Comparison of ENCODE assay signal across 8 cellular contexts in the genomic region with DNA sequence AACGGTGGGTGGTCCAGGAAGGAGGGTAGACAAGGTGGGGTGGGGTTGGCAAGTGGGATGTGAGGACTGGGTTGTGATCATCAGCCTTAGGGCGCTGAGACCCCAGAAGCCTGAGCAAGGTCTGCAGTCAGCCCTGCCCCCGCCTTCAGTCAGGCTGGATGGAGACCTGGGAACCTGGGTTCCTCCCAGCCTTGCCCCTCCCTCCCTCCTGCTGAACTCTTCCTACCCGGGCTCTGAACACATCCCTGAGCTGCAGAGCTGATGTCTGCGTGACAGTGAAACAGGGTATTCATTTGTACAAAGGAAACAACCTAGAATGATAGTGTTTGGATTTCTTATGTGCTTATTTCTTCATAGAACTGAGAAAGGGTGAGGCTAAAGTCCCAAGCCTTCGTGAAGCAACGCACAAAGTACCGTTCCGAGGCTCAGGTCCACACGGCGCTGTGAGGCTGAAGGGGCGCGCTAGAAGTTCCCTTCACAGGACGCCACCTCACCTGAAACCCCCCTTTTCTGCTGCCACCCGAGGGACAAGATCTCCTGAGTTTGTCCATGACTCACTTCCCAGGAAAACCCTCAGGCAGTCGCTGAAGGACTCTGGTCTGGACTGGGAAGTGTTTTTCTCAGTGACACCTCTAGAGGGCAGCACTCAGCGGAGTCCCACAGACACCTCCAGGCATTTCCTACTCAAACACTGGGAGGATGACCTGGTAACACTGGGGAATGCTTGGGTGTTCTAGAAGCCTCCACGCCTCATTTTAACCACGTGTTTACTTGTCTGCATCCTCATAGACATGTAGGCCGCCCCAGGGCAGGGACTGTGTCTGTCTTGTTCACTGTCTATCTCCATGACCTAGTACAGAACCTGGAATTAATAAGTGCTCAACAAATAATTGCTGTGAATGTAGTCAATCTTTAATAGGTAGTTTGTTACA. TPM values are rescaled to one million over a fixed set of nuclear protein-coding genes. Genes with fewer than 3 reads are reported as not detected.
DNase-seq lines count a peak whose midpoint lies in the region; ATAC-seq and TF ChIP-seq lines count a peak whose summit lies in the region.

No MANE protein-coding gene starts in this region.

- H3K27me3 ChIP-seq in Panc1 (ENCODE audit: control insufficient read depth, insufficient read depth, low read length) (peaks cover 3% of the 10 kb centered on the region), trophoblast cell (ENCODE audit: insufficient read depth, low read length) (no peaks in the 10 kb centered on the region)

- peak overlapping the region; percentile 26 to 50 for H3K4me3 ChIP-seq in Panc1 (ENCODE audit: low read depth in 2 of 2, low read length in 2 of 2)
- H3K4me3 ChIP-seq in foreskin fibroblast (ENCODE audit: low read depth in 1 of 2, low read length in 2 of 2): no peak overlapping the region
- H3K4me3 ChIP-seq in trophoblast cell (ENCODE audit: low read depth, low read length): no peak overlapping the region

- peak; percentile 84 for ATAC-seq in GM18868 (IDR thresholded peaks at IDR 0.05; ENCODE audit: unreplicated experiment)
- ATAC-seq in HG03520 (IDR thresholded peaks at IDR 0.05; ENCODE audit: unreplicated experiment): peak; percentile 76
- ATAC-seq in Panc1: peak; percentile 98

- no peak overlapping the region for H4K91ac ChIP-seq in trophoblast cell (ENCODE audit: low read depth, low read length)

- H3K9me3 ChIP-seq in Panc1 (ENCODE audit: control insufficient read depth, insufficient read depth, low read depth, low read length) (no peaks in the 10 kb centered on the region), trophoblast cell (ENCODE audit: insufficient read depth, low read depth, low read length) (no peaks in the 10 kb centered on the region)

- BruUV-seq in Panc1 (replicated peaks; lab: Mats Ljungman, UMichigan): no TSS peak

- H3K23ac ChIP-seq in trophoblast cell (ENCODE audit: low read length): no peak overlapping the region

- WGBS in trophoblast cell (ENCODE audit: extremely low coverage, insufficient coverage, insufficient read length): no CpG with 5 or more reads among the region's 20 CpGs

- TF ChIP-seq CTCF in Panc1 (IDR thresholded peaks at IDR 0.05) (peak; percentile 91), foreskin fibroblast (IDR thresholded peaks at IDR 0.05; ENCODE audit: low read depth, low read length) (peak; percentile 74)

- DNase-seq in Ammon's horn (ENCODE audit: low spot score): peak; percentile 35
- peak; percentile 65 for DNase-seq in Panc1 (ENCODE audit: low read depth, low spot score)
- peak; percentile 58 to 68 for DNase-seq in activated T-cell treated with anti-CD3 and anti-CD28 coated beads, Interleukin-2, amount 50 U/mL, for 48 hours
- peak; percentile 44 to 80 for DNase-seq in foreskin fibroblast
- DNase-seq in trophoblast cell: peak; percentile 86 to 95
- DNase-seq in NCI-H2107 treated with DMSO at 0.1 percent for 48 hours (lab: John Stamatoyannopoulos, UW; ENCODE audit: unreplicated experiment): no peak

- H3K18ac ChIP-seq in trophoblast cell (ENCODE audit: low read length): no peak overlapping the region

- no peaks in the 10 kb centered on the region for H3K79me2 ChIP-seq in trophoblast cell (ENCODE audit: control insufficient read depth, insufficient read depth, low read length, poor library complexity)

- H2BK120ac ChIP-seq in trophoblast cell (ENCODE audit: insufficient read depth, low read length, poor library complexity): no peak overlapping the region

- no peak overlapping the region for H2AFZ ChIP-seq in trophoblast cell (ENCODE audit: insufficient read depth, low read length, poor library complexity)

- intact Hi-C loops in Panc1 (cut with micrococcal nuclease; ENCODE audit: unreplicated experiment): no loop called here

- H3K27ac ChIP-seq in Panc1 (ENCODE audit: low read length) (no peak overlapping the region), trophoblast cell (ENCODE audit: low read depth, low read length) (no peak overlapping the region)

- no peak overlapping the region for H3K9ac ChIP-seq in trophoblast cell (ENCODE audit: low read length)

- H3K4ac ChIP-seq in trophoblast cell (ENCODE audit: low read depth, low read length): no peak overlapping the region

- CTCF ChIA-PET in Panc1 (lab: Charles Lee): no interaction called here

- no peak overlapping the region for H2BK12ac ChIP-seq in trophoblast cell (ENCODE audit: low read length)

- no peak overlapping the region for H3K14ac ChIP-seq in trophoblast cell (ENCODE audit: low read length)

- in situ Hi-C loops in Panc1 (cut with HindIII; ENCODE audit: low pct_unique_long_range_greater_than_20kb, low sequenced_read_pairs): no loop called here

- no peak overlapping the region for H2BK5ac ChIP-seq in trophoblast cell (ENCODE audit: low read depth, low read length, poor library complexity)

- H3K79me1 ChIP-seq in trophoblast cell (ENCODE audit: low read length): no peaks in the 10 kb centered on the region

- no peaks in the 10 kb centered on the region for H3K36me3 ChIP-seq in Panc1 (ENCODE audit: control insufficient read depth, insufficient read depth, low read length)
- H3K36me3 ChIP-seq in trophoblast cell (ENCODE audit: control insufficient read depth in 1 of 2, insufficient read depth in 2 of 2, low read length in 2 of 2): no peaks in the 10 kb centered on the region

- H3K4me1 ChIP-seq in Panc1 (ENCODE audit: control insufficient read depth, insufficient read depth, low read length) (no peaks in the 10 kb centered on the region), trophoblast cell (ENCODE audit: control insufficient read depth in 1 of 2, insufficient read depth in 2 of 2, low read length in 2 of 2) (peaks cover 0 to 3% of the 10 kb centered on the region in 2 experiments)

- POLR2A ChIA-PET in Panc1 (lab: Charles Lee): no interaction called here

- H4K12ac ChIP-seq in trophoblast cell (ENCODE audit: low read depth, low read length): no peak overlapping the region

- no peak overlapping the region for H4K8ac ChIP-seq in trophoblast cell (ENCODE audit: low read depth, low read length)

- H3K4me2 ChIP-seq in trophoblast cell (ENCODE audit: low read length): no peak overlapping the region

- no peak overlapping the region for H2AK5ac ChIP-seq in trophoblast cell (ENCODE audit: low read length)

RNA-seq across cellular contexts. Expression of gene GSTA5, which starts 1.2 kb away (rescaled TPM):
- not detected for total RNA-seq in Panc1 (2021; ENCODE audit: unreplicated experiment)
- polyA plus RNA-seq in Panc1 (2012; ENCODE audit: insufficient read length): not detected
- polyA plus RNA-seq in trophoblast cell (2013): not detected in 2 replicates

RNA-seq across cellular contexts. Expression of gene GSTA1, which starts 35.8 kb away (rescaled TPM):
- 0.28 TPM for total RNA-seq in Panc1 (2021; ENCODE audit: unreplicated experiment)
- polyA plus RNA-seq in Panc1 (2012; ENCODE audit: insufficient read length): not detected
- 0.15 and 0.21 TPM in 2 replicates for polyA plus RNA-seq in trophoblast cell (2013)

Comparison
In these comparisons a context has a peak if more than half of its experiments do, and no peak if none do; other contexts are left out.
1. H3K4me3 ChIP-seq: peak in Panc1 (2 of 2); none in foreskin fibroblast (0 of 2) and trophoblast cell (single experiment).
2. Peak in every context shown above with its lines, with median percentiles within 50 percentile points of each other: ATAC-seq.